23 cellular contexts compared by ENCODE assay signal in the genomic region with DNA sequence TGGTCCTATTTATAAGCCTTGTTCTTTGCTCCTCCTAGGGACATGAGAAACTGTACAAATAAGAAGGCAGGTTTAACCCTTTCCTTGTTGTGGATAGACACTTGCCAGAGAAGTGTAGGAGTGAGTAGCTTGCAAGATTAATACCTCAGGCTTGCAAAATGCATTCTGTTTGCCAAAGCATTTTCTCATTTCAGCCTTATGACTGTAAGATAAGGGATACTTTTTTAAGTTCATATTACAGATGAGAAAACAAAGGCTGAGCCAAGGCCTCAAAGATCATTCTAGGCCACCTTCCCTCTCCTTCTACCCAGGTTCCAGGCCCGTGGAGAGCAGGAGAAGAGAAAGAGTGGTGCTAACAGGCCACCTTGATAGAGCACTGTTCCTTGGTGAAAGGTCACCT. TPM values are rescaled to one million over a fixed set of nuclear protein-coding genes. Genes with fewer than 3 reads are reported as not detected.
DNase-seq lines count a peak whose midpoint lies in the region; ATAC-seq, FAIRE-seq and TF ChIP-seq lines count a peak whose summit lies in the region.
"Had no signal": no experiment of that assay in that cellular context is flagged by ENCODE, and none has a peak within 500 bp of the region (broad histone marks: within the 10 kb centered on the region; RNA-seq: fewer than 3 reads in every experiment).

No MANE protein-coding gene starts in this region.

- no peak overlapping the region for H3K27ac Mint-ChIP-seq in astrocyte (ENCODE audit: unreplicated experiment)
- H3K27ac Mint-ChIP-seq: CD4-positive, CD25-positive, alpha-beta regulatory T cell had no signal

- H3K9ac ChIP-seq in astrocyte (ENCODE audit: low read length) = no peak overlapping the region
- H3K9ac ChIP-seq: BLaER1, KMS-11 had no signal

- TF ChIP-seq CTCF in astrocyte (IDR thresholded peaks at IDR 0.05; ENCODE audit: insufficient read depth, low read depth, low read length) (no peak), thoracic aorta (IDR thresholded peaks at IDR 0.05) (no peak)

- H3K9me3 Mint-ChIP-seq in astrocyte (ENCODE audit: unreplicated experiment) = peaks cover 7% of the 10 kb centered on the region

- no peaks in the 10 kb centered on the region for H4K20me1 ChIP-seq in astrocyte (ENCODE audit: insufficient read depth, low read length)
- H4K20me1 ChIP-seq: BLaER1 had no signal

- no peaks in the 10 kb centered on the region for H3K36me3 Mint-ChIP-seq in astrocyte (ENCODE audit: low read depth, unreplicated experiment)
- H3K36me3 Mint-ChIP-seq: CD4-positive, CD25-positive, alpha-beta regulatory T cell had no signal

- FAIRE-seq in astrocyte (lab: Jason Lieb, UNC) = no peak
- FAIRE-seq: A204.1, D721Med, GM19239, H54 had no signal

- H3K27me3 Mint-ChIP-seq in astrocyte (ENCODE audit: low read depth, unreplicated experiment) = peaks cover 41% of the 10 kb centered on the region

- H3K4me1 ChIP-seq in astrocyte (ENCODE audit: insufficient read depth, low read length) (no peaks in the 10 kb centered on the region), thoracic aorta (ENCODE audit: control insufficient read depth in 1 of 2, low read depth in 2 of 2) (peaks cover 23 to 54% of the 10 kb centered on the region in 2 donors)
- H3K4me1 ChIP-seq: BLaER1, SJSA1 had no signal

- no peak overlapping the region for H2AFZ ChIP-seq in astrocyte (ENCODE audit: low read depth, low read length)
- H2AFZ ChIP-seq: PC-9 had no signal

- H3K27me3 ChIP-seq in astrocyte (ENCODE audit: insufficient read depth, low read length) = peaks cover 3% of the 10 kb centered on the region
- H3K27me3 ChIP-seq in layer of hippocampus (ENCODE audit: control insufficient read depth, insufficient read depth, low read length) = no peaks in the 10 kb centered on the region
- no peaks in the 10 kb centered on the region for H3K27me3 ChIP-seq in thoracic aorta (replicated peaks; ENCODE audit: insufficient read depth)
- H3K27me3 ChIP-seq: BLaER1, SJSA1 had no signal

- H3K4me3 ChIP-seq in astrocyte (ENCODE audit: insufficient read depth, low read depth, low read length) (no peak overlapping the region), thoracic aorta (no peak overlapping the region)
- H3K4me3 ChIP-seq: BLaER1, PC-9, SJSA1 had no signal

- no peak overlapping the region for H3K27ac ChIP-seq in astrocyte (ENCODE audit: low read depth, low read length)
- H3K27ac ChIP-seq in layer of hippocampus (ENCODE audit: low read depth, low read length) = peak overlapping the region; percentile 99
- peak overlapping the region; percentile 55 to 74 for H3K27ac ChIP-seq in thoracic aorta
- H3K27ac ChIP-seq: BLaER1, KMS-11, PC-9, SJSA1 had no signal

- no peaks in the 10 kb centered on the region for H3K4me1 Mint-ChIP-seq in astrocyte (ENCODE audit: low read depth, unreplicated experiment)
- H3K4me1 Mint-ChIP-seq: CD4-positive, CD25-positive, alpha-beta regulatory T cell had no signal

- no peak overlapping the region for H3K4me3 Mint-ChIP-seq in astrocyte (ENCODE audit: unreplicated experiment)
- H3K4me3 Mint-ChIP-seq: CD4-positive, CD25-positive, alpha-beta regulatory T cell had no signal

- H3K4me2 ChIP-seq in astrocyte (ENCODE audit: low read length) = no peak overlapping the region
- H3K4me2 ChIP-seq: BLaER1, KMS-11, PC-9 had no signal

- ATAC-seq in thoracic aorta (ENCODE audit: insufficient number of reproducible peaks, low FRiP score, low read depth) (peak; percentile 57), GM21526 (IDR thresholded peaks at IDR 0.05; ENCODE audit: low FRiP score, unreplicated experiment) (no peak), GM19455 (IDR thresholded peaks at IDR 0.05; ENCODE audit: unreplicated experiment) (no peak)
- ATAC-seq: Right ventricle myocardium inferior had no signal

- peaks cover 8% of the 10 kb centered on the region for H3K9me3 ChIP-seq in astrocyte (ENCODE audit: insufficient read depth, low read depth, low read length)
- H3K9me3 ChIP-seq in thoracic aorta = no peaks in the 10 kb centered on the region
- H3K9me3 ChIP-seq: SJSA1 had no signal

- H3K36me3 ChIP-seq in astrocyte (ENCODE audit: insufficient read depth, low read length) (no peaks in the 10 kb centered on the region), thoracic aorta (no peaks in the 10 kb centered on the region)
- H3K36me3 ChIP-seq: BLaER1, SJSA1 had no signal

- H3K79me2 ChIP-seq in astrocyte (ENCODE audit: insufficient read depth, low read length) = no peaks in the 10 kb centered on the region

- DNase-seq in amniotic epithelial cell (ENCODE audit: low read depth) = peak; percentile 10
- DNase-seq in astrocyte (ENCODE audit: low read depth) = peak; percentile 8
- no peak for DNase-seq in thoracic aorta (ENCODE audit: low spot score)
- DNase-seq in KG1 (lab: John Stamatoyannopoulos, UW) = no peak
- DNase-seq: CD4-positive, CD25-positive, alpha-beta regulatory T cell; IMR-90; MM.1S; NCI-H2029 treated with DMSO at 0.1 percent for 48 hours; NCI-H526 treated with DMSO at 0.1 percent for 48 hours; PC-9 had no signal

RNA-seq across cellular contexts. Expression of a gene that starts 46.8 kb away (rescaled TPM):
- total RNA-seq in astrocyte (0.55 and 1.1 TPM in 2 replicates), thoracic aorta (1 to 10 TPM in 1 of 2 donors, under 1 TPM in 1; 0.49 to 2.7 TPM)
- total RNA-seq: CD4-positive, CD25-positive, alpha-beta regulatory T cell; IMR-90; NCI-H460; Right ventricle myocardium inferior; RPMI7951; SJSA1 had no signal

Comparison
In these comparisons a context has a peak if more than half of its experiments do, and no peak if none do; other contexts are left out.
1. DNase-seq: peak in amniotic epithelial cell (single experiment) and astrocyte (single experiment); none in thoracic aorta (single experiment) and KG1 (single experiment).